28 cellular contexts compared by ENCODE assay signal in genomic region chr6:146410851-146411595, GRCh38.
A peak's percentile ranks its signal among the peaks of the same experiment; 100 is the strongest.
DNase-seq lines count a peak whose midpoint lies in the region; TF ChIP-seq lines count a peak whose summit lies in the region.
"Had no signal": no experiment of that assay in that cellular context is flagged by ENCODE, and none has a peak within 500 bp of the region (broad histone marks: within the 10 kb centered on the region; RNA-seq: fewer than 3 reads in every experiment).

No MANE protein-coding gene starts in this region.

- CTCF ChIA-PET in HEK293T (lab: Yijun Ruan, JAX) = no interaction called here

- peak overlapping the region; percentile 41 for H3K27ac ChIP-seq in mesodermal cell (ENCODE audit: low read depth, low read length, severe bottlenecking)
- H3K27ac ChIP-seq: body of pancreas, KMS-11, PC-9, prostate gland, transverse colon had no signal

- DNase-seq in EH (ENCODE audit: low read depth) = peak; percentile 10
- peak; percentile 52 for DNase-seq in MG63
- peak; percentile 70 for DNase-seq in epithelial cell of esophagus (ENCODE audit: low read depth)
- DNase-seq in posterior cingulate gyrus = no peak
- no peak for DNase-seq in HEK293T (ENCODE audit: extremely low spot score)
- no peak for DNase-seq in NCI-H2171 (lab: John Stamatoyannopoulos, UW)
- DNase-seq in NCI-H526 (lab: John Stamatoyannopoulos, UW) = no peak
- DNase-seq: activated CD4-positive, alpha-beta memory T cell treated with anti-CD3 and anti-CD28 coated beads, Interleukin-2, amount 10 ng/mL, durations not matched to agents 7 days and 5 days; activated CD8-positive, alpha-beta memory T cell treated with anti-CD3 and anti-CD28 coated beads, Interleukin-2, amount 50 U/mL, for 4 hours; activated naive CD4-positive, alpha-beta T cell treated with anti-CD3 and anti-CD28 coated beads for 36 hours; BE2C; body of pancreas; CD8-positive, alpha-beta T cell; cerebellar nuclear complex; dermis blood vessel endothelial cell; HCEC 1CT; hypothalamus; MV-4-11; naive thymus-derived CD4-positive, alpha-beta T cell; NCI-H146; NCI-H2107; NCI-H510A; PC-9; stimulated activated CD4-positive, alpha-beta T cell treated with anti-CD3 and anti-CD28 coated beads, Interleukin-4, amount 100 ng/mL, for 1 hour; transverse colon had no signal

- 87 to 91% methylated on average over 1 of the region's 2 CpGs for WGBS in mesodermal cell (ENCODE audit: insufficient coverage in 2 of 2), 2 experiments

- H3K4me3 ChIP-seq in MG63 (no peak overlapping the region), epithelial cell of esophagus (ENCODE audit: low read length) (no peak overlapping the region), mesodermal cell (ENCODE audit: extremely low read depth, insufficient read depth, low read length, poor library complexity, severe bottlenecking) (no peak overlapping the region)
- H3K4me3 ChIP-seq: body of pancreas, PC-9, prostate gland, transverse colon had no signal

- POLR2A ChIA-PET in HEK293T (lab: Yijun Ruan, JAX) = no interaction called here

- no peak for TF ChIP-seq CTCF in epithelial cell of esophagus (IDR thresholded peaks at IDR 0.05; ENCODE audit: insufficient read depth, low read depth, low read length, missing control alignments)

- H3K4me1 ChIP-seq in mesodermal cell (ENCODE audit: control insufficient read depth, insufficient read depth, low read length, poor library complexity, severe bottlenecking) = peaks cover 5% of the 10 kb centered on the region
- H3K4me1 ChIP-seq: BE2C, body of pancreas, prostate gland, transverse colon had no signal

- intact Hi-C loops in posterior cingulate gyrus (cut with DNase I) = no loop called here

- H3K27me3 ChIP-seq in MG63 = no peaks in the 10 kb centered on the region
- H3K27me3 ChIP-seq: BE2C, body of pancreas, transverse colon had no signal

- no peaks in the 10 kb centered on the region for H3K9me3 ChIP-seq in MG63
- no peaks in the 10 kb centered on the region for H3K9me3 ChIP-seq in mesodermal cell (ENCODE audit: control insufficient read depth, low read length)
- H3K9me3 ChIP-seq: BE2C, body of pancreas, prostate gland, transverse colon had no signal

- H3K36me3 ChIP-seq in MG63 (no peaks in the 10 kb centered on the region), mesodermal cell (ENCODE audit: control insufficient read depth, insufficient read depth, low read length) (no peaks in the 10 kb centered on the region)
- H3K36me3 ChIP-seq: BE2C, prostate gland, transverse colon had no signal

TF ChIP-seq in HEK293T, 16 proteins besides CTCF, POLR2A, EP300 and RAD21:
- TF ChIP-seq FOXM1 (IDR thresholded peaks at IDR 0.05; ENCODE audit: borderline replicate concordance) = no peak
- no peak for TF ChIP-seq PKNOX1 (IDR thresholded peaks at IDR 0.05)
- no peak for TF ChIP-seq SUZ12 (IDR thresholded peaks at IDR 0.05)
- no peak for TF ChIP-seq ZNF384 (IDR thresholded peaks at IDR 0.05)
- no peak for TF ChIP-seq LEF1 (IDR thresholded peaks at IDR 0.05; ENCODE audit: borderline replicate concordance)
TF ChIP-seq in HEK293T: peak in this region for 0.

Comparison
In these comparisons a context has a peak if more than half of its experiments do, and no peak if none do; other contexts are left out.
1. DNase-seq: peak in EH (single experiment), MG63 (single experiment) and epithelial cell of esophagus (single experiment); none in posterior cingulate gyrus (0 of 10), HEK293T (single experiment), NCI-H2171 (single experiment) and NCI-H526 (0 of 2).